Comparison of ENCODE assay signal across 8 cellular contexts in genomic region chr1:3746784-3747521, GRCh38. TPM values are rescaled to one million over a fixed set of nuclear protein-coding genes. Genes with fewer than 3 reads are reported as not detected.
A peak's percentile ranks its signal among the peaks of the same experiment; 100 is the strongest.
DNase-seq lines count a peak whose midpoint lies in the region; ATAC-seq and TF ChIP-seq lines count a peak whose summit lies in the region.

No MANE protein-coding gene starts in this region.

- peak overlapping the region; percentile 81 to 100 (median 99) for H3K4me2 ChIP-seq in BLaER1 treated with 17β-estradiol and CSF1 and Interleukin-3, amounts not matched to agents 10 nM and 100 nM

- 1% methylated on average over 78 of the region's 78 CpGs for WGBS in right cardiac atrium
- WGBS in psoas muscle, 3 donors: 2 to 5% (median 3%) methylated on average over 41 to 78 of the region's 78 CpGs
- WGBS in urinary bladder: 2% methylated on average over 78 of the region's 78 CpGs

- no peak overlapping the region for H3K27ac Mint-ChIP-seq in T-helper 1 cell treated with Interleukin-12 subunit alpha and Interleukin-12 subunit beta and Interleukin-4 antibody, amounts not matched to agents 30 μg/mL and 1 μg/mL, for 36 hours

- peak overlapping the region; percentile 70 to 86 (median 84) for H3K9ac ChIP-seq in BLaER1 treated with 17β-estradiol and CSF1 and Interleukin-3, amounts not matched to agents 10 nM and 100 nM

- peak overlapping the region; percentile 57 to 86 (median 76) for H3K4me3 ChIP-seq in BLaER1 treated with 17β-estradiol and CSF1 and Interleukin-3, amounts not matched to agents 10 nM and 100 nM
- peak overlapping the region; percentile 78 for H3K4me3 ChIP-seq in right cardiac atrium (ENCODE audit: low read length)
- peak overlapping the region; percentile 91 for H3K4me3 ChIP-seq in psoas muscle
- H3K4me3 ChIP-seq in urinary bladder (ENCODE audit: low read depth, low read length): peak overlapping the region; percentile 73

- H3K9me3 ChIP-seq in BLaER1 treated with 17β-estradiol and CSF1 and Interleukin-3, amounts not matched to agents 10 nM and 100 nM (replicated peaks in 1 of 11): no peaks in the 10 kb centered on the region
- H3K9me3 ChIP-seq in right cardiac atrium (ENCODE audit: control insufficient read depth, low read length) (no peaks in the 10 kb centered on the region), psoas muscle (no peaks in the 10 kb centered on the region)

- peaks cover 2% of the 10 kb centered on the region for H3K36me3 Mint-ChIP-seq in T-helper 1 cell treated with Interleukin-12 subunit alpha and Interleukin-12 subunit beta and Interleukin-4 antibody, amounts not matched to agents 30 μg/mL and 1 μg/mL, for 36 hours (ENCODE audit: low read depth)

- H3K4me3 Mint-ChIP-seq in T-helper 1 cell treated with Interleukin-12 subunit alpha and Interleukin-12 subunit beta and Interleukin-4 antibody, amounts not matched to agents 30 μg/mL and 1 μg/mL, for 36 hours: peak overlapping the region; percentile 74

- peaks cover 10 to 21% (median 13%) of the 10 kb centered on the region in 11 experiments for H3K36me3 ChIP-seq in BLaER1 treated with 17β-estradiol and CSF1 and Interleukin-3, amounts not matched to agents 10 nM and 100 nM
- H3K36me3 ChIP-seq in psoas muscle (ENCODE audit: insufficient read depth in 1 of 2, low read depth in 1 of 2) (peaks cover 0 to 12% of the 10 kb centered on the region in 2 donors), urinary bladder (ENCODE audit: insufficient read depth) (no peaks in the 10 kb centered on the region)

- no peak for TF ChIP-seq CTCF in psoas muscle (IDR thresholded peaks at IDR 0.05)

- peak overlapping the region; percentile 40 to 81 (median 73); a peak in 20 of 22 replicates for H3K27ac ChIP-seq in BLaER1 treated with 17β-estradiol and CSF1 and Interleukin-3, amounts not matched to agents 10 nM and 100 nM
- peak overlapping the region; percentile 75 for H3K27ac ChIP-seq in angular gyrus (ENCODE audit: low read depth, low read length)
- H3K27ac ChIP-seq in right cardiac atrium (ENCODE audit: low read length): peak overlapping the region; percentile 28
- peak overlapping the region; percentile 79 for H3K27ac ChIP-seq in psoas muscle
- no peak overlapping the region for H3K27ac ChIP-seq in urinary bladder (ENCODE audit: low read depth)

- no peaks in the 10 kb centered on the region for H3K9me3 Mint-ChIP-seq in T-helper 1 cell treated with Interleukin-12 subunit alpha and Interleukin-12 subunit beta and Interleukin-4 antibody, amounts not matched to agents 30 μg/mL and 1 μg/mL, for 36 hours

- intact Hi-C loops in right cardiac atrium (cut with DNase I): no loop called here
- intact Hi-C loops in psoas muscle (cut with DNase I): no loop called here

- H3K27me3 Mint-ChIP-seq in T-helper 1 cell treated with Interleukin-12 subunit alpha and Interleukin-12 subunit beta and Interleukin-4 antibody, amounts not matched to agents 30 μg/mL and 1 μg/mL, for 36 hours (ENCODE audit: low read depth): peaks cover 5% of the 10 kb centered on the region

- DNase-seq in MV-4-11 (lab: John Stamatoyannopoulos, UW) (peak; percentile 31), right cardiac atrium (peak; percentile 90 to 97 (median 97)), psoas muscle (peak; percentile 90 to 95)

- H3K27me3 ChIP-seq in BLaER1 treated with 17β-estradiol and CSF1 and Interleukin-3, amounts not matched to agents 10 nM and 100 nM: no peaks in the 10 kb centered on the region
- H3K27me3 ChIP-seq in right cardiac atrium (ENCODE audit: control insufficient read depth, insufficient read depth): no peaks in the 10 kb centered on the region
- H3K27me3 ChIP-seq in psoas muscle (ENCODE audit: insufficient read depth in 3 of 3, low read length in 2 of 3): no peaks in the 10 kb centered on the region

- ATAC-seq in GM21360 (IDR thresholded peaks at IDR 0.05; ENCODE audit: unreplicated experiment) (peak; percentile 86), right cardiac atrium (peak; percentile 97), psoas muscle (peak; percentile 95 to 97 (median 95))

- H3K4me1 Mint-ChIP-seq in T-helper 1 cell treated with Interleukin-12 subunit alpha and Interleukin-12 subunit beta and Interleukin-4 antibody, amounts not matched to agents 30 μg/mL and 1 μg/mL, for 36 hours (ENCODE audit: low read depth): peaks cover 17% of the 10 kb centered on the region

- H3K4me1 ChIP-seq in BLaER1 treated with 17β-estradiol and CSF1 and Interleukin-3, amounts not matched to agents 10 nM and 100 nM: peaks cover 20 to 44% (median 36%) of the 10 kb centered on the region in 10 experiments
- H3K4me1 ChIP-seq in right cardiac atrium (ENCODE audit: control insufficient read depth, insufficient read depth, low read length): peaks cover 16% of the 10 kb centered on the region
- peaks cover 22% of the 10 kb centered on the region for H3K4me1 ChIP-seq in psoas muscle
- no peaks in the 10 kb centered on the region for H3K4me1 ChIP-seq in urinary bladder (ENCODE audit: insufficient read depth)

- H4K20me1 ChIP-seq in BLaER1 treated with 17β-estradiol and CSF1 and Interleukin-3, amounts not matched to agents 10 nM and 100 nM: peaks cover 0 to 31% (median 20%) of the 10 kb centered on the region in 11 experiments; a peak in 17 of 22 replicates

RNA-seq across cellular contexts. Expression of gene CCDC27, which starts 5.3 kb away (rescaled TPM):
- total RNA-seq in right cardiac atrium (under 1 TPM in 2 of 4 donors, not detected in 2; 0.09 to 0.14 TPM), psoas muscle (under 1 TPM in 2 of 4 donors, not detected in 2; 0.16 to 0.17 TPM), urinary bladder (not detected)
- polyA plus RNA-seq in right cardiac atrium (not detected), psoas muscle (under 1 TPM in 2 of 3 donors, not detected in 1; 0.03 to 0.04 TPM), urinary bladder (not detected)

RNA-seq across cellular contexts. Expression of gene SMIM1, which starts 25.6 kb away (rescaled TPM):
- 100 to 1,000 TPM in 2 of 4 donors, 10 to 100 TPM in 2; 44.2 to 120 (median 95.0) TPM for total RNA-seq in right cardiac atrium
- polyA plus RNA-seq in right cardiac atrium: 243 TPM
- total RNA-seq in psoas muscle: 1 to 10 TPM; 1.1 to 2.1 (median 1.5) TPM
- polyA plus RNA-seq in psoas muscle: 1 to 10 TPM in 1 of 3 donors, under 1 TPM in 2; 0.57 to 1.4 (median 0.60) TPM
- not detected for total RNA-seq in urinary bladder
- polyA plus RNA-seq in urinary bladder: 7.7 TPM

RNA-seq across cellular contexts. Expression of gene LRRC47, which starts 49.3 kb away (rescaled TPM):
- total RNA-seq in right cardiac atrium (10 to 100 TPM; 46.8 to 60.3 (median 54.2) TPM), psoas muscle (100 to 1,000 TPM in 1 of 4 donors, 10 to 100 TPM in 3; 93.9 to 126 (median 97.3) TPM), urinary bladder (17.8 TPM)
- polyA plus RNA-seq in right cardiac atrium (23.3 TPM), psoas muscle (10 to 100 TPM; 44.3 to 92.5 (median 57.6) TPM), urinary bladder (31.0 TPM)

Comparison
In these comparisons a context has a peak if more than half of its experiments do, and no peak if none do; other contexts are left out.
1. DNase-seq: peak in every context shown above with its lines; median percentile 97 in right cardiac atrium; 92 in psoas muscle; 31 in MV-4-11.
2. RNA of gene SMIM1, which starts 25.6 kb away (total RNA-seq): 44.2 to 120 TPM in right cardiac atrium; 1.1 to 2.1 TPM in psoas muscle and not detected in urinary bladder (single experiment); every median in the first group is over 10 times any median in the second.
3. Peak in every context shown above with its lines, with median percentiles within 50 percentile points of each other: H3K4me3 ChIP-seq and ATAC-seq.